In genomic region chr19:38661166-38661565, GRCh38 we compare ENCODE assay signal across 10 cellular contexts. TPM values are rescaled to one million over a fixed set of nuclear protein-coding genes. Genes with fewer than 3 reads are reported as not detected.
DNase-seq lines count a peak whose midpoint lies in the region; ATAC-seq and TF ChIP-seq lines count a peak whose summit lies in the region.
"Had no signal": no experiment of that assay in that cellular context is flagged by ENCODE, and none has a peak within 500 bp of the region (broad histone marks: within the 10 kb centered on the region; RNA-seq: fewer than 3 reads in every experiment).

No MANE protein-coding gene starts in this region.

- peaks cover 32 to 95% (median 66%) of the 10 kb centered on the region in 4 donors for H3K4me1 Mint-ChIP-seq in CD4-positive, CD25-positive, alpha-beta regulatory T cell

- H3K9me3 ChIP-seq in CD4-positive, CD25-positive, alpha-beta regulatory T cell (ENCODE audit: control insufficient read depth in 2 of 2, low read length in 2 of 2): no peaks in the 10 kb centered on the region
- no peaks in the 10 kb centered on the region for H3K9me3 ChIP-seq in adipocyte (ENCODE audit: control insufficient read depth, low read length)
- H3K9me3 ChIP-seq in right cardiac atrium (ENCODE audit: control insufficient read depth, low read length): no peaks in the 10 kb centered on the region
- no peaks in the 10 kb centered on the region for H3K9me3 ChIP-seq in sigmoid colon

- no peak for TF ChIP-seq EP300 in sigmoid colon (IDR thresholded peaks at IDR 0.05)

- H3K27me3 ChIP-seq in CD4-positive, CD25-positive, alpha-beta regulatory T cell (ENCODE audit: control insufficient read depth, insufficient read depth, low read length): no peaks in the 10 kb centered on the region
- H3K27me3 ChIP-seq in adipocyte (replicated peaks; ENCODE audit: control insufficient read depth, insufficient read depth, low read length): no peaks in the 10 kb centered on the region
- H3K27me3 ChIP-seq in right cardiac atrium (ENCODE audit: control insufficient read depth, insufficient read depth): no peaks in the 10 kb centered on the region
- H3K27me3 ChIP-seq in sigmoid colon: no peaks in the 10 kb centered on the region

- H3K27ac Mint-ChIP-seq in CD4-positive, CD25-positive, alpha-beta regulatory T cell: peak overlapping the region in 2 of 3 donors; percentile 23 to 46
- H3K27ac Mint-ChIP-seq: activated T-cell treated with anti-CD3 and anti-CD28 coated beads, Interleukin-2, amount 50 U/mL, for 24 hours had no signal

- peaks cover 82% of the 10 kb centered on the region for H3K4me1 ChIP-seq in CD4-positive, CD25-positive, alpha-beta regulatory T cell (ENCODE audit: control insufficient read depth, insufficient read depth, low read length, poor library complexity, severe bottlenecking)
- peaks cover 81% of the 10 kb centered on the region for H3K4me1 ChIP-seq in adipocyte (ENCODE audit: control insufficient read depth, insufficient read depth, low read length)
- H3K4me1 ChIP-seq in right cardiac atrium (ENCODE audit: control insufficient read depth, insufficient read depth, low read length): peaks cover 58% of the 10 kb centered on the region
- peaks cover 0 to 96% (median 96%) of the 10 kb centered on the region in 4 donors for H3K4me1 ChIP-seq in sigmoid colon

- peaks cover 21% of the 10 kb centered on the region for H3K36me3 Mint-ChIP-seq in CD4-positive, CD25-positive, alpha-beta regulatory T cell

- no peak for DNase-seq in CD4-positive, CD25-positive, alpha-beta regulatory T cell
- DNase-seq in adipocyte (ENCODE audit: low read depth): no peak
- no peak for DNase-seq in right cardiac atrium
- no peak for DNase-seq in sigmoid colon
- DNase-seq in medulla oblongata (ENCODE audit: extremely low spot score): no peak
- DNase-seq in activated CD4-positive, CD25-positive, alpha-beta regulatory T cell (lab: John Stamatoyannopoulos, UW): no peak
- no peak for DNase-seq in hippocampal formation (lab: John Stamatoyannopoulos, UW)
- DNase-seq: activated T-cell treated with anti-CD3 and anti-CD28 coated beads, Interleukin-2, amount 50 U/mL, for 24 hours; NCI-H1417 had no signal

- no peak for TF ChIP-seq POLR2A in sigmoid colon (IDR thresholded peaks at IDR 0.05)

- no peak overlapping the region for H3K27ac ChIP-seq in CD4-positive, CD25-positive, alpha-beta regulatory T cell (ENCODE audit: insufficient read depth, low read length, poor library complexity, severe bottlenecking)
- H3K27ac ChIP-seq in right cardiac atrium (ENCODE audit: low read length) (peak overlapping the region; percentile 77), sigmoid colon (peak overlapping the region; percentile 96 to 100 (median 98))

- no peak for ATAC-seq in CD4-positive, CD25-positive, alpha-beta regulatory T cell (ENCODE audit: low read depth in 2 of 2)
- ATAC-seq in right cardiac atrium (no peak), HG03039 (IDR thresholded peaks at IDR 0.05; ENCODE audit: unreplicated experiment) (no peak)

- H3K4me3 ChIP-seq in CD4-positive, CD25-positive, alpha-beta regulatory T cell (ENCODE audit: low read depth, low read length): no peak overlapping the region
- no peak overlapping the region for H3K4me3 ChIP-seq in adipocyte (ENCODE audit: low read length)
- no peak overlapping the region for H3K4me3 ChIP-seq in right cardiac atrium (ENCODE audit: low read length)
- no peak overlapping the region for H3K4me3 ChIP-seq in sigmoid colon

- H3K4me3 Mint-ChIP-seq in CD4-positive, CD25-positive, alpha-beta regulatory T cell: peak overlapping the region in 1 of 4 donors; percentile 21
- H3K4me3 Mint-ChIP-seq: activated T-cell treated with anti-CD3 and anti-CD28 coated beads, Interleukin-2, amount 50 U/mL, for 24 hours had no signal

- H3K9me3 Mint-ChIP-seq in CD4-positive, CD25-positive, alpha-beta regulatory T cell: peaks cover 0 to 1% (median 0%) of the 10 kb centered on the region in 7 donors
- H3K9me3 Mint-ChIP-seq: activated T-cell treated with anti-CD3 and anti-CD28 coated beads, Interleukin-2, amount 50 U/mL, for 24 hours had no signal

- peak overlapping the region; percentile 88 for H3K9ac ChIP-seq in adipocyte (ENCODE audit: low read length)

- TF ChIP-seq CTCF in sigmoid colon (IDR thresholded peaks at IDR 0.05): no peak

- H3K27me3 Mint-ChIP-seq in CD4-positive, CD25-positive, alpha-beta regulatory T cell: no peaks in the 10 kb centered on the region
- H3K27me3 Mint-ChIP-seq: activated T-cell treated with anti-CD3 and anti-CD28 coated beads, Interleukin-2, amount 50 U/mL, for 24 hours had no signal

- WGBS in right cardiac atrium: 53% methylated on average over 6 of the region's 6 CpGs
- 17 to 64% methylated on average over 6 of the region's 6 CpGs for WGBS in sigmoid colon, 2 donors

- intact Hi-C loops in right cardiac atrium (cut with DNase I) (no loop called here), sigmoid colon (cut with DNase I) (no loop called here)

- no peaks in the 10 kb centered on the region for H3K36me3 ChIP-seq in CD4-positive, CD25-positive, alpha-beta regulatory T cell (ENCODE audit: control insufficient read depth, insufficient read depth, low read length)
- H3K36me3 ChIP-seq in adipocyte (ENCODE audit: control insufficient read depth, insufficient read depth, low read length, severe bottlenecking) (no peaks in the 10 kb centered on the region), sigmoid colon (no peaks in the 10 kb centered on the region)

RNA-seq across cellular contexts. Expression of gene ACTN4, which starts 13.7 kb away (rescaled TPM):
- total RNA-seq in CD4-positive, CD25-positive, alpha-beta regulatory T cell: 323 TPM
- polyA plus RNA-seq in CD4-positive, CD25-positive, alpha-beta regulatory T cell: 10 to 100 TPM; 11.2 to 22.2 (median 15.7) TPM
- 100 to 1,000 TPM; 116 to 226 (median 122) TPM for total RNA-seq in right cardiac atrium
- 87.4 TPM for polyA plus RNA-seq in right cardiac atrium
- 100 to 1,000 TPM; 131 to 328 (median 197) TPM for total RNA-seq in sigmoid colon
- polyA plus RNA-seq in sigmoid colon: 100 to 1,000 TPM; 122 to 456 (median 176) TPM

RNA-seq across cellular contexts. Expression of gene EIF3K, which starts 42.2 kb away (rescaled TPM):
- total RNA-seq in CD4-positive, CD25-positive, alpha-beta regulatory T cell: 319 TPM
- polyA plus RNA-seq in CD4-positive, CD25-positive, alpha-beta regulatory T cell: 100 to 1,000 TPM; 429 to 508 (median 476) TPM
- total RNA-seq in right cardiac atrium (100 to 1,000 TPM; 477 to 576 (median 534) TPM), sigmoid colon (100 to 1,000 TPM; 469 to 803 (median 546) TPM)
- polyA plus RNA-seq in right cardiac atrium (829 TPM), sigmoid colon (100 to 1,000 TPM; 498 to 637 (median 574) TPM)

RNA-seq across cellular contexts. Expression of gene MAP4K1, which starts 43.4 kb away (rescaled TPM):
- 310 TPM for total RNA-seq in CD4-positive, CD25-positive, alpha-beta regulatory T cell
- 100 to 1,000 TPM; 117 to 164 (median 140) TPM for polyA plus RNA-seq in CD4-positive, CD25-positive, alpha-beta regulatory T cell
- total RNA-seq in right cardiac atrium: 1 to 10 TPM; 1.0 to 4.4 (median 3.0) TPM
- polyA plus RNA-seq in right cardiac atrium: 0.88 TPM
- total RNA-seq in sigmoid colon: 1 to 10 TPM; 1.2 to 8.9 (median 1.3) TPM
- polyA plus RNA-seq in sigmoid colon: 10 to 100 TPM in 1 of 3 donors, 1 to 10 TPM in 2; 1.6 to 29.7 (median 4.8) TPM

Comparison
In these comparisons a context has a peak if more than half of its experiments do, and no peak if none do; other contexts are left out.
1. RNA of gene MAP4K1, which starts 43.4 kb away (total RNA-seq): 310 TPM in CD4-positive, CD25-positive, alpha-beta regulatory T cell (single experiment); 1.0 to 4.4 TPM in right cardiac atrium and 1.2 to 8.9 TPM in sigmoid colon; every median in the first group is over 10 times any median in the second.